17 cellular contexts compared by ENCODE assay signal in the genomic region with DNA sequence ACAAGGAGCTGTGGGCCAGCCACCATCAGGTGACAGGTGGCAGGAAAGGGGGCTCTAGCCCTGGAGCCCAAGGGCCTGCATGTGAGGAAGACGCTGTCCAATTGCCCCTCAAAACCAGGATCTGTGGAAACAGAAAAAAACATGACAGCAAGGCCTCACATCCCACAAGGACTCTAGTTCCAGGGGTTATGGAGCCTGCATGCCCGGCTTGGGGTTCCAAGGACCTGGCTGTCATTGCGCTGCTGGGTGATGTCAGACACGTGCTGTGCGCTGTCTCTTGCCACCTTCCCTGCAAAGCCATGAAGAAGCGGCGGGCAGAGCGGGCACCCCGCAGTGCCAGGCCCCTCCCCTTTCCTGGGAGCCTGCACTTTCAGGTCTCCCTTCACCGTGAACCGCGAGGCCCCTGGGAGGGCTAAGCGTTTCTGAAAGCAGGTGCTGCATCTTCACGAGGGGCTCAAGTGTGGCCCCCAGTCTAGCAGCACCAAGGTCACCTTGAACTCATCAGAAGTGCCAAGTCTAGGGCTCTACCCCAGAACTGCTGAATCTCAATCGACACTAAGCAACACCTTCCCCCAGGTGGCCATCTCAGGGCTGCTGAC. TPM values are rescaled to one million over a fixed set of nuclear protein-coding genes. Genes with fewer than 3 reads are reported as not detected.
"Had no signal": no experiment of that assay in that cellular context is flagged by ENCODE, and none has a peak within 500 bp of the region (broad histone marks: within the 10 kb centered on the region; RNA-seq: fewer than 3 reads in every experiment).

No MANE protein-coding gene starts in this region.

- H3K9me3 Mint-ChIP-seq: dendritic cell treated with granulocyte-macrophage colony-stimulating factor and Interleukin-4, amounts not matched to agents 40 ng/mL and 50 ng/mL, for 4 days; effector memory CD8-positive, alpha-beta T cell had no signal

- H3K4me3 Mint-ChIP-seq: brain; dendritic cell treated with granulocyte-macrophage colony-stimulating factor and Interleukin-4, amounts not matched to agents 40 ng/mL and 50 ng/mL, for 4 days; effector memory CD8-positive, alpha-beta T cell; naive thymus-derived CD8-positive, alpha-beta T cell had no signal

- H3K36me3 ChIP-seq: lower lobe of right lung, ovary, stomach, thyroid gland had no signal

- ATAC-seq: activated naive CD4-positive, alpha-beta T cell treated with anti-CD3 and anti-CD28 coated beads, Interleukin-2, amount 50 U/mL, for 72 hours; effector memory CD8-positive, alpha-beta T cell; lower lobe of right lung; naive thymus-derived CD8-positive, alpha-beta T cell had no signal

- DNase-seq: activated CD4-positive, CD25-positive, alpha-beta regulatory T cell; amniotic stem cell; effector memory CD8-positive, alpha-beta T cell; erythroblast; hypothalamus; lower lobe of right lung; naive thymus-derived CD8-positive, alpha-beta T cell; stimulated activated CD4-positive, alpha-beta T cell treated with anti-CD3 and anti-CD28 coated beads, Interleukin-15, amount 100 ng/mL, for 24 hours; stimulated activated CD4-positive, alpha-beta T cell treated with anti-CD3 and anti-CD28 coated beads, Interleukin-4, amount 100 ng/mL, for 24 hours; stomach; T-helper 2 cell; thyroid gland had no signal

- H3K36me3 Mint-ChIP-seq: brain; naive thymus-derived CD8-positive, alpha-beta T cell had no signal

- H3K4me3 ChIP-seq: lower lobe of right lung, ovary, stomach, thyroid gland had no signal

- H3K27ac Mint-ChIP-seq: activated naive CD4-positive, alpha-beta T cell treated with anti-CD3 and anti-CD28 coated beads, Interleukin-2, amount 50 U/mL, for 72 hours; brain; dendritic cell treated with granulocyte-macrophage colony-stimulating factor and Interleukin-4, amounts not matched to agents 40 ng/mL and 50 ng/mL, for 4 days; effector memory CD8-positive, alpha-beta T cell; naive thymus-derived CD8-positive, alpha-beta T cell had no signal

- H3K27me3 ChIP-seq: ovary, thyroid gland had no signal

RNA-seq across cellular contexts. Expression of a gene that starts 15.1 kb away (rescaled TPM):
- total RNA-seq: lower lobe of right lung, mononuclear cell, stomach had no signal

RNA-seq across cellular contexts. Expression of a gene that starts 45.2 kb away (rescaled TPM):
- total RNA-seq: activated naive CD4-positive, alpha-beta T cell treated with anti-CD3 and anti-CD28 coated beads, Interleukin-2, amount 50 U/mL, for 72 hours had no signal
